Comparison of ENCODE assay signal across 18 cellular contexts in the genomic region with DNA sequence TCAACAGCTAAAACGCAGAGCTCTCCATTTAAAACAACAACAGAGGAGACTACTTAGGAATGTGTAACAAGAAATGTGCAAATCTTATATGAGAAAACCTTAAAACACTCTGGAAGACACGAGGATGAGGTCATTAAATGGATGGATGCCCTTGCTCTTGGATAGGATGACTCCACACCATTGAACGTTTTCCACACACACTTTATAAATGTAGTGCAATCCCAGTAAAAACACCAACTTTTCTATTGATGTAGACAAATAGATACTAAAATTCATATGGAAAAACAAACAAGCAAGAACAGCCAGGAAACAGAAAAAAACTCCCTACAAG. TPM values are rescaled to one million over a fixed set of nuclear protein-coding genes. Genes with fewer than 3 reads are reported as not detected.
A peak's percentile ranks its signal among the peaks of the same experiment; 100 is the strongest.
DNase-seq lines count a peak whose midpoint lies in the region; ATAC-seq and TF ChIP-seq lines count a peak whose summit lies in the region.
"Had no signal": no experiment of that assay in that cellular context is flagged by ENCODE, and none has a peak within 500 bp of the region (broad histone marks: within the 10 kb centered on the region; RNA-seq: fewer than 3 reads in every experiment).

No MANE protein-coding gene starts in this region.

- H3K27ac Mint-ChIP-seq in MCF 10A (ENCODE audit: low read depth, unreplicated experiment) = no peak overlapping the region
- H3K27ac Mint-ChIP-seq: H9 had no signal

- peaks cover 12% of the 10 kb centered on the region for H3K4me1 ChIP-seq in osteoblast (ENCODE audit: insufficient read depth, low read length)

- no peak for ATAC-seq in HG03460 (IDR thresholded peaks at IDR 0.05; ENCODE audit: unreplicated experiment)
- ATAC-seq: K562 had no signal

- no peaks in the 10 kb centered on the region for H3K36me3 ChIP-seq in osteoblast (ENCODE audit: insufficient read depth, low read length)

- intact Hi-C loops in MCF 10A (cut with micrococcal nuclease) = no loop called here

- H3K27me3 Mint-ChIP-seq in MCF 10A (ENCODE audit: insufficient read depth, unreplicated experiment) = peaks cover 26% of the 10 kb centered on the region

- H3K36me3 Mint-ChIP-seq in MCF 10A (ENCODE audit: insufficient read depth, unreplicated experiment) = no peaks in the 10 kb centered on the region

- CTCF ChIA-PET in MCF 10A (lab: Yijun Ruan, JAX) = interaction anchor here (1.1 kb wide), 1 partner anchor 9 kb away, joined by 7 read pairs; no protein-coding TSS in a partner anchor

- H3K4me2 ChIP-seq in osteoblast (ENCODE audit: insufficient read depth, low read length) = no peak overlapping the region
- H3K4me2 ChIP-seq: PC-9 had no signal

- H3K27me3 ChIP-seq in osteoblast (ENCODE audit: insufficient read depth, low read length) = no peaks in the 10 kb centered on the region

- H3K27ac ChIP-seq in osteoblast (ENCODE audit: low read depth, low read length) = no peak overlapping the region
- H3K27ac ChIP-seq: HL-60, PC-9, SK-N-MC had no signal

- no peak overlapping the region for H3K4me3 Mint-ChIP-seq in MCF 10A (ENCODE audit: unreplicated experiment)
- H3K4me3 Mint-ChIP-seq: CD4-positive, CD25-positive, alpha-beta regulatory T cell; H9 had no signal

- TF ChIP-seq CTCF in cardiac fibroblast (IDR thresholded peaks at IDR 0.05; ENCODE audit: low read depth, low read length) = no peak
- TF ChIP-seq CTCF in osteoblast (IDR thresholded peaks at IDR 0.05; ENCODE audit: extremely low read depth, low read depth, low read length) = no peak
- no peak for TF ChIP-seq CTCF in MCF 10A (IDR thresholded peaks at IDR 0.05; ENCODE audit: unreplicated experiment)

- POLR2A ChIA-PET in MCF 10A (lab: Yijun Ruan, JAX) = no interaction called here

- H3K9me3 ChIP-seq in osteoblast (ENCODE audit: low read depth, low read length) = no peaks in the 10 kb centered on the region

- H2AFZ ChIP-seq in osteoblast (ENCODE audit: low read length) = no peak overlapping the region
- H2AFZ ChIP-seq: PC-9 had no signal

- H3K4me1 Mint-ChIP-seq in MCF 10A (ENCODE audit: insufficient read depth, unreplicated experiment) = peaks cover 2% of the 10 kb centered on the region
- H3K4me1 Mint-ChIP-seq: CD4-positive, CD25-positive, alpha-beta regulatory T cell had no signal

- H3K9me3 Mint-ChIP-seq in MCF 10A (ENCODE audit: unreplicated experiment) = no peaks in the 10 kb centered on the region

- H3K4me3 ChIP-seq in cardiac fibroblast (replicated peaks in 1 of 2; ENCODE audit: low read depth in 2 of 2, low read length in 2 of 2) (no peak overlapping the region), osteoblast (ENCODE audit: insufficient read depth, low read length) (no peak overlapping the region)
- H3K4me3 ChIP-seq: K562, PC-9, SK-N-MC had no signal

- DNase-seq in EH (ENCODE audit: low read depth) = peak; percentile 46
- peak; percentile 36 to 37 for DNase-seq in cardiac fibroblast (ENCODE audit: low read depth in 2 of 2)
- peak; percentile 25 for DNase-seq in glomerular visceral epithelial cell (ENCODE audit: extremely low spot score)
- DNase-seq in osteoblast (ENCODE audit: insufficient read length, low spot score, missing footprints) = peak; percentile 75
- no peak for DNase-seq in MCF 10A (ENCODE audit: unreplicated experiment)
- DNase-seq in COR-L47 (lab: John Stamatoyannopoulos, UW) = no peak
- DNase-seq: AML-193; CD4-positive, CD25-positive, alpha-beta regulatory T cell; H9; NCI-H1436 treated with DMSO at 0.1 percent for 48 hours; NCI-H2029 treated with DMSO at 0.1 percent for 48 hours; NCI-H2171 treated with DMSO at 0.1 percent for 48 hours; NCI-H774; PC-9 had no signal

- BruUV-seq in MCF 10A (replicated peaks; lab: Mats Ljungman, UMichigan) = no TSS peak

- no peaks in the 10 kb centered on the region for H3K79me2 ChIP-seq in osteoblast (ENCODE audit: insufficient read depth, low read length)

- H4K20me1 ChIP-seq in osteoblast (ENCODE audit: insufficient read depth, low read length) = no peaks in the 10 kb centered on the region

RNA-seq across cellular contexts. Expression of a gene that starts 18.4 kb away (rescaled TPM):
- 1,531 and 1,612 TPM in 2 replicates for total RNA-seq in osteoblast
- 3.2 and 3.5 TPM in 2 replicates for total RNA-seq in MCF 10A (2022)

Comparison
In these comparisons a context has a peak if more than half of its experiments do, and no peak if none do; other contexts are left out.
1. DNase-seq: peak in EH (single experiment), cardiac fibroblast (2 of 2), glomerular visceral epithelial cell (single experiment) and osteoblast (single experiment); none in MCF 10A (single experiment) and COR-L47 (single experiment).
2. RNA of a gene that starts 18.4 kb away (total RNA-seq): 1,531 to 1,612 TPM in osteoblast; 3.2 to 3.5 TPM in MCF 10A; every median in the first group is over 100 times any median in the second.